ENCODE assay signal across 14 cellular contexts in the genomic region with DNA sequence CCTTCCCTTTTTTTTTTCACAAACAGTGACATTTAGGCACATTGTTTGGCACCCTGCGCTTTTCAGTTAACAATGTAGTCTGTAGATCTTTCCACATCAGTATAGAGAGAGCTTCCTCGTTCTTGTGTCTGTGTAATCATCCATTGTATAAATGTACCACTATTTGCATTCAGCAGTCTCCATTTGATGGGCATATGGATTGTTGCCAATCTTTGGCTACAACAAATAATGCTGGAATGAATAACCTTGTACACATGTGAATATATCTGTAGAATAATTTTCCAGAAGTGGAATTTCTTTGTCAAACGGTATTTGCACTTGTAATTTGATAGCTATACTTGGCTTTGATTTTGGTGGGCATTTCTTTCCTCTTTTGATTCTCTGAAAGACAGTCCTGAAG.
"Had no signal": no experiment of that assay in that cellular context is flagged by ENCODE, and none has a peak within 500 bp of the region (broad histone marks: within the 10 kb centered on the region; RNA-seq: fewer than 3 reads in every experiment).

No MANE protein-coding gene starts in this region.

- H3K27me3 Mint-ChIP-seq: activated CD4-positive, alpha-beta T cell treated with anti-CD3 and anti-CD28 coated beads for 36 hours; T-helper 17 cell; type B pancreatic cell had no signal

- H3K9me3 Mint-ChIP-seq: activated naive CD4-positive, alpha-beta T cell treated with anti-CD3 and anti-CD28 coated beads, Interleukin-2, amount 50 U/mL, for 24 hours; type B pancreatic cell had no signal

- ATAC-seq: activated CD4-positive, alpha-beta T cell treated with anti-CD3 and anti-CD28 coated beads for 36 hours; gastroesophageal sphincter; heart left ventricle; left lung; T-helper 17 cell had no signal

- H3K4me3 Mint-ChIP-seq: activated CD4-positive, alpha-beta T cell treated with anti-CD3 and anti-CD28 coated beads for 36 hours; activated naive CD4-positive, alpha-beta T cell treated with anti-CD3 and anti-CD28 coated beads, Interleukin-2, amount 50 U/mL, for 24 hours; stimulated activated naive CD8-positive, alpha-beta T cell treated with anti-CD3 and anti-CD28 coated beads, Interleukin-15, Interleukin-2, amounts not matched to agents 100 ng/mL and 50 ng/mL, for 24 hours; T-helper 17 cell; type B pancreatic cell had no signal

- DNase-seq: activated CD4-positive, alpha-beta T cell treated with anti-CD3 and anti-CD28 coated beads for 36 hours; activated CD4-positive, alpha-beta T cell treated with anti-CD3 and anti-CD28 coated beads, Interleukin-2, amount 50 U/mL, for 48 hours; activated gamma-delta T cell; effector CD8-positive, alpha-beta T cell; heart left ventricle; left lung; mammary epithelial cell; stimulated activated CD4-positive, alpha-beta T cell treated with anti-CD3 and anti-CD28 coated beads, Interleukin-2, amount 100 ng/mL, for 24 hours; T-helper 17 cell; WERI-Rb-1 had no signal

- H3K27ac Mint-ChIP-seq: activated CD4-positive, alpha-beta T cell treated with anti-CD3 and anti-CD28 coated beads for 36 hours; activated naive CD4-positive, alpha-beta T cell treated with anti-CD3 and anti-CD28 coated beads, Interleukin-2, amount 50 U/mL, for 24 hours; stimulated activated naive CD8-positive, alpha-beta T cell treated with anti-CD3 and anti-CD28 coated beads, Interleukin-15, Interleukin-2, amounts not matched to agents 100 ng/mL and 50 ng/mL, for 24 hours; T-helper 17 cell; type B pancreatic cell had no signal
